In the genomic region with DNA sequence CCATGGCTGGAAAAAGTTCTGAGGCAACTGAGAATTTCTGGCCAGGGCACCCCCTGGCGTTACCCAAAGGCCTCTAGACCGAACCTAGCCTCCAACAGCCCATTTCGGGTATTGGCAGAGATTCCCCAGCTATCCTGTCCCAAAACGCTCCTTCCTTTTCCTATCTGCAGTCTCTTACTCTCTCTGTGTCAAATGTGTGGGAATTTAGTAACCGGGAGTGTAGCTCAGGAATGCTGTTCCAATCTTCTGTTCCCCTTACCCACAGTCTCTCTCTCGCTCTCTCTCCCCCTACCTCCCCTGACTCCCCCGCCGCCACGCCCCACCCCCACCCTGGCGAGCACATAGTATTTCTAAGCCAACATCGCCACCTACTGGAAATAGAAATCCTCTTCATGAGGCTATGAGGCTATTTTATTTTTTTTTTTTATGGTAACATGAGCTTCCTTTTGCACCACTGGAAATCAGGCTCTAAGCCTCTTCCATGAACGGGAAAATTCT, we compare ENCODE assay signal across 13 cellular contexts. TPM values are rescaled to one million over a fixed set of nuclear protein-coding genes. Genes with fewer than 3 reads are reported as not detected.
A peak's percentile ranks its signal among the peaks of the same experiment; 100 is the strongest.
DNase-seq lines count a peak whose midpoint lies in the region; ATAC-seq and TF ChIP-seq lines count a peak whose summit lies in the region.
"Had no signal": no experiment of that assay in that cellular context is flagged by ENCODE, and none has a peak within 500 bp of the region (broad histone marks: within the 10 kb centered on the region; RNA-seq: fewer than 3 reads in every experiment).

No MANE protein-coding gene starts in this region.

- no peaks in the 10 kb centered on the region for H3K79me2 ChIP-seq in DND-41 (ENCODE audit: insufficient read depth, low read length)
- H3K79me2 ChIP-seq in HCT116 (ENCODE audit: insufficient read depth, low read length) = no peaks in the 10 kb centered on the region

- TF ChIP-seq CTCF in DND-41 (IDR thresholded peaks at IDR 0.05; ENCODE audit: borderline replicate concordance, extremely low read depth, low read length, poor library complexity, severe bottlenecking) = peak; percentile 3
- TF ChIP-seq CTCF in HCT116 (IDR thresholded peaks at IDR 0.05 in 2 of 3, conservative IDR thresholded peaks at IDR 0.05 in 1 of 3; ENCODE audit: borderline replicate concordance in 1 of 3, insufficient read depth in 1 of 3, low read depth in 2 of 3, low read length in 2 of 3) = peak; percentile 47 to 55 (median 50); a peak in 5 of 6 replicates

- intact Hi-C loops in HCT116 (cut with micrococcal nuclease) = loop anchor here (2.0 to 10.0 kb wide), 4 partner anchors 946 to 1562 kb away; no protein-coding TSS in a partner anchor

- CTCF ChIA-PET in HCT116 (lab: Charles Lee) = interaction anchor here (0.6 to 2.8 kb wide), 43 partner anchors 9 to 1778 kb away, joined by 3 to 37 read pairs (median 4); a partner anchor contains a TSS

- H3K36me3 ChIP-seq in DND-41 (ENCODE audit: insufficient read depth, low read length) (no peaks in the 10 kb centered on the region), HCT116 (ENCODE audit: control insufficient read depth in 1 of 2, insufficient read depth in 2 of 2, low read length in 2 of 2) (no peaks in the 10 kb centered on the region), NT2/D1 (ENCODE audit: insufficient read depth, insufficient read length, low read length) (no peaks in the 10 kb centered on the region)

- H3K4me1 ChIP-seq in DND-41 (ENCODE audit: insufficient read depth, low read length) (no peaks in the 10 kb centered on the region), HCT116 (ENCODE audit: control insufficient read depth in 1 of 2, insufficient read depth in 2 of 2, low read length in 2 of 2) (peaks cover 2 to 9% of the 10 kb centered on the region in 2 experiments; a peak in 2 of 4 replicates), NT2/D1 (ENCODE audit: insufficient read depth, insufficient read length) (no peaks in the 10 kb centered on the region)

- no peak for ATAC-seq in DND-41 (ENCODE audit: insufficient read depth, low read depth)
- peak; percentile 90 for ATAC-seq in HCT116
- ATAC-seq: activated naive CD8-positive, alpha-beta T cell treated with anti-CD3 and anti-CD28 coated beads, Interleukin-2, amount 50 U/mL, for 24 hours; natural killer cell had no signal

- POLR2A ChIA-PET in HCT116 (lab: Charles Lee) = interaction anchor here (0.6 to 1.5 kb wide), 8 partner anchors 9 to 914 kb away, joined by 3 to 6 read pairs (median 4); a partner anchor contains a TSS

- no peaks in the 10 kb centered on the region for H3K27me3 ChIP-seq in DND-41 (ENCODE audit: insufficient read depth, low read length, poor library complexity)
- H3K27me3 ChIP-seq in HCT116 (ENCODE audit: insufficient read depth, low read length) = no peaks in the 10 kb centered on the region
- no peaks in the 10 kb centered on the region for H3K27me3 ChIP-seq in NT2/D1 (ENCODE audit: insufficient read depth, insufficient read length)

- RAD21 ChIA-PET in HCT116 (lab: Charles Lee; ENCODE audit: low non-redundant PET in 1 of 2, low total read pairs in 2 of 2, uncharacterized antibody in 2 of 2, unreplicated experiment in 2 of 2) = interaction anchor here (0.6 to 1.7 kb wide), 20 partner anchors 10 to 1778 kb away, joined by 3 to 10 read pairs (median 4); no protein-coding TSS in a partner anchor

- no peak overlapping the region for H2AFZ ChIP-seq in DND-41 (ENCODE audit: low read depth, low read length)
- H2AFZ ChIP-seq in HCT116 (ENCODE audit: low read depth, low read length, poor library complexity, severe bottlenecking) = peak overlapping the region; percentile 83

- no peaks in the 10 kb centered on the region for H3K9me2 ChIP-seq in HCT116 (ENCODE audit: insufficient read depth)

- DNase-seq in DND-41 (no peak), HCT116 (ENCODE audit: low read depth, low spot score) (peak; percentile 59), NT2/D1 (ENCODE audit: low read depth, low spot score) (peak; percentile 27), erythroblast (lab: John Stamatoyannopoulos, UW) (peak; percentile 9 to 29), NCI-H146 treated with DMSO at 0.1 percent for 48 hours (lab: John Stamatoyannopoulos, UW; ENCODE audit: unreplicated experiment) (no peak), NCI-H2081 (lab: John Stamatoyannopoulos, UW) (no peak), T-helper 2 cell (no peak), dedifferentiated amniotic fluid mesenchymal stem cell (ENCODE audit: extremely low spot score) (no peak)
- DNase-seq: activated CD8-positive, alpha-beta memory T cell treated with anti-CD3 and anti-CD28 coated beads, Interleukin-2, amount 50 U/mL, for 48 hours; activated naive CD8-positive, alpha-beta T cell treated with anti-CD3 and anti-CD28 coated beads, Interleukin-2, amount 50 U/mL, for 24 hours; kidney glomerular epithelial cell; natural killer cell; NCI-H146 had no signal

- no peak overlapping the region for H3K4me2 ChIP-seq in DND-41 (ENCODE audit: insufficient read depth, low read length)
- H3K4me2 ChIP-seq in HCT116 (ENCODE audit: low read length) = peak overlapping the region; percentile 73

- TF ChIP-seq POLR2A in HCT116 (IDR thresholded peaks at IDR 0.05; ENCODE audit: borderline replicate concordance, extremely low read depth, insufficient read depth, insufficient read length) (no peak), erythroblast (IDR thresholded peaks at IDR 0.05; ENCODE audit: low read length) (no peak)

- peaks cover 29% of the 10 kb centered on the region for H3K9me3 ChIP-seq in DND-41 (ENCODE audit: insufficient read depth, low read length, severe bottlenecking)
- no peaks in the 10 kb centered on the region for H3K9me3 ChIP-seq in HCT116 (ENCODE audit: control insufficient read depth in 1 of 2, insufficient read depth in 1 of 2, low read depth in 1 of 2, low read length in 2 of 2)
- H3K9me3 ChIP-seq in NT2/D1 (ENCODE audit: insufficient read depth, low read length) = peaks cover 32% of the 10 kb centered on the region

- no peaks in the 10 kb centered on the region for H4K20me1 ChIP-seq in DND-41 (ENCODE audit: insufficient read depth, low read length)
- no peaks in the 10 kb centered on the region for H4K20me1 ChIP-seq in HCT116 (ENCODE audit: insufficient read depth)

- no peak overlapping the region for H3K27ac ChIP-seq in DND-41 (ENCODE audit: low read length)
- no peak overlapping the region for H3K27ac ChIP-seq in HCT116 (ENCODE audit: low read depth, low read length)

- BruUV-seq in HCT116 (replicated peaks; lab: Mats Ljungman, UMichigan) = no TSS peak

- H3K9ac ChIP-seq in DND-41 (ENCODE audit: low read depth, low read length) (no peak overlapping the region), HCT116 (ENCODE audit: low read length) (no peak overlapping the region), NT2/D1 (ENCODE audit: insufficient read length, low read depth) (no peak overlapping the region)

- TF ChIP-seq RAD21 in HCT116 (IDR thresholded peaks at IDR 0.05; ENCODE audit: low read depth) = peak; percentile 66

- H3K4me3 ChIP-seq in DND-41 (ENCODE audit: low read depth in 1 of 2, low read length in 2 of 2) (no peak overlapping the region), HCT116 (replicated peaks in 1 of 2; ENCODE audit: low read depth in 1 of 2, low read length in 2 of 2) (peak overlapping the region; percentile 18 to 47), NT2/D1 (ENCODE audit: insufficient read length, low read depth) (no peak overlapping the region)

TF ChIP-seq in HCT116, 20 proteins besides CTCF, POLR2A, EP300 and RAD21:
- no peak for TF ChIP-seq JUND (IDR thresholded peaks at IDR 0.05)
- 0 out of 2 replicates have a peak, but pooled peaks have one; percentile 4 for TF ChIP-seq POLR2AphosphoS5 (IDR thresholded peaks at IDR 0.05; ENCODE audit: low read depth, low read length)
- TF ChIP-seq SP1 (IDR thresholded peaks at IDR 0.05; ENCODE audit: low read depth) = no peak
- TF ChIP-seq EZH2phosphoT487 (IDR thresholded peaks at IDR 0.05; ENCODE audit: borderline replicate concordance) = no peak
TF ChIP-seq in HCT116: peak in this region for 1.

RNA-seq across cellular contexts. Expression of a gene that starts 27.0 kb away (rescaled TPM):
- not detected for total RNA-seq in HCT116 (2021; ENCODE audit: unreplicated experiment)
- 0.08 TPM in 1 of 2 replicates, not detected in the other for polyA plus RNA-seq in HCT116 (2012)
- total RNA-seq: natural killer cell had no signal

Comparison
In these comparisons a context has a peak if more than half of its experiments do, and no peak if none do; other contexts are left out.
1. DNase-seq: peak in HCT116 (single experiment), NT2/D1 (single experiment) and erythroblast (2 of 2); none in DND-41 (single experiment), NCI-H146 treated with DMSO at 0.1 percent for 48 hours (single experiment), NCI-H2081 (0 of 2), T-helper 2 cell (0 of 5) and dedifferentiated amniotic fluid mesenchymal stem cell (single experiment).
2. H3K4me3 ChIP-seq: peak in HCT116 (2 of 2); none in DND-41 (0 of 2) and NT2/D1 (single experiment).